ENCODE assay signal across 20 cellular contexts in the genomic region with DNA sequence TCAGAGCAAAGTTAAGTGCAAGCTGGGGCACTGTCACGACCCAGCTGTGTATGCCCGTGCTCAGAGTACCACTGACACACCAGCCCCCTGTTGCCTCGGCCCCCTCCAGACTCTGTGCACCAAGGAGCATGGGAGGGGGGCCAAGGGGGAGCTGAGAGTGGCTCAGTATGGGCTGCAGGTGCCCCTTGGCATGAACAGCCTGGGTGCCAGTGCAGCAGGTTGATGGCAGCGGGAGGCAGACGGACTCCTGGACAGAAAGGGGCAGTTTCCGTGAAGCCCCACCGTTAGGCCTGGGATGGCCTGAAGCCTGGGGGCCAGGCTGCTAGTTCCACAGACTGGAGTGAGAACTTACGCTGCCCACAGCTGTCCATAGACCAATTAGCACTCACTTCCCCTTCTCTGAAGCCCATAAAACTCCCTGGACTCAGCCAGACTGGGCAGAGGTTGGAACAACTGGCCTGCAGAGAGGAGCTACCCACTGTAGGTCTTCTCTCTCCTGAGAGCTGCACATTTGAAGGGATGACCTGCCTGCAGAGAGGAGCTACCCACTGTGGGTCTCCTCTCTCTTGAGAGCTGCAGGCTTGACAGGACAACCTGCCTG.
DNase-seq lines count a peak whose midpoint lies in the region; ATAC-seq, FAIRE-seq and TF ChIP-seq lines count a peak whose summit lies in the region.
"Had no signal": no experiment of that assay in that cellular context is flagged by ENCODE, and none has a peak within 500 bp of the region (broad histone marks: within the 10 kb centered on the region; RNA-seq: fewer than 3 reads in every experiment).

No MANE protein-coding gene starts in this region.

- no peak overlapping the region for H2BK120ac ChIP-seq in neuronal stem cell (ENCODE audit: low read depth, low read length)

- H3K4me3 Mint-ChIP-seq in CD8-positive, alpha-beta T cell, result no peak overlapping the region

- H3K27me3 ChIP-seq in right cardiac atrium (ENCODE audit: control insufficient read depth, insufficient read depth), result no peaks in the 10 kb centered on the region
- no peaks in the 10 kb centered on the region for H3K27me3 ChIP-seq in neuronal stem cell (ENCODE audit: control insufficient read depth in 3 of 3, insufficient read depth in 3 of 3, low read depth in 1 of 3, low read length in 3 of 3)
- no peaks in the 10 kb centered on the region for H3K27me3 ChIP-seq in upper lobe of right lung
- no peaks in the 10 kb centered on the region for H3K27me3 ChIP-seq in CD8-positive, alpha-beta T cell (ENCODE audit: insufficient read depth, low read length)

- H4K91ac ChIP-seq in neuronal stem cell (ENCODE audit: low read depth, low read length, poor library complexity), result no peak overlapping the region

- H3K23ac ChIP-seq in neuronal stem cell (ENCODE audit: low read depth, low read length, poor library complexity), result peak overlapping the region; percentile 65

- no peak overlapping the region for H2BK12ac ChIP-seq in neuronal stem cell (ENCODE audit: low read length)

- H2AFZ ChIP-seq in neuronal stem cell (ENCODE audit: low read length), result no peak overlapping the region

- H3K4me3 ChIP-seq in right cardiac atrium (ENCODE audit: low read length) (no peak overlapping the region), kidney (ENCODE audit: low read length in 2 of 2) (no peak overlapping the region), neuronal stem cell (ENCODE audit: low read length in 2 of 2) (no peak overlapping the region), upper lobe of right lung (no peak overlapping the region)
- no peak overlapping the region for H3K4me3 ChIP-seq in CD8-positive, alpha-beta T cell (ENCODE audit: low read depth, low read length)

- no peak overlapping the region for H2BK15ac ChIP-seq in neuronal stem cell (ENCODE audit: low read length)

- no peak for FAIRE-seq in kidney (lab: Jason Lieb, UNC)
- FAIRE-seq: G401.6, GM19239 had no signal

- no peak overlapping the region for H2BK5ac ChIP-seq in neuronal stem cell (ENCODE audit: low read length)

- no peak overlapping the region for H3K9ac ChIP-seq in kidney (ENCODE audit: low read length in 2 of 2)
- peak overlapping the region; percentile 60 for H3K9ac ChIP-seq in neuronal stem cell (ENCODE audit: low read depth, low read length, poor library complexity)
- H3K9ac ChIP-seq: KMS-11 had no signal

- POLR2A ChIA-PET in CD8-positive, alpha-beta T cell (lab: Charles Lee), result no interaction called here

- WGBS in right cardiac atrium, result 94% methylated on average over 8 of the region's 8 CpGs
- no CpG with 5 or more reads among the region's 8 CpGs for WGBS in neuronal stem cell (ENCODE audit: extremely low coverage in 2 of 2, insufficient read length in 2 of 2, insufficient replicate concordance in 1 of 2), 2 donors

- H3K4me1 ChIP-seq in right cardiac atrium (ENCODE audit: control insufficient read depth, insufficient read depth, low read length), result peaks cover 6% of the 10 kb centered on the region
- H3K4me1 ChIP-seq in kidney (ENCODE audit: control insufficient read depth in 1 of 2, insufficient read depth in 1 of 2, low read depth in 1 of 2, low read length in 2 of 2), result peaks cover 0 to 6% of the 10 kb centered on the region in 2 donors
- H3K4me1 ChIP-seq in neuronal stem cell (ENCODE audit: control insufficient read depth in 2 of 2, insufficient read depth in 1 of 2, low read depth in 1 of 2, low read length in 2 of 2), result peaks cover 0 to 1% of the 10 kb centered on the region in 2 donors
- H3K4me1 ChIP-seq in upper lobe of right lung, result peaks cover 8% of the 10 kb centered on the region
- no peaks in the 10 kb centered on the region for H3K4me1 ChIP-seq in CD8-positive, alpha-beta T cell (ENCODE audit: insufficient read depth, low read length)

- H3K27ac Mint-ChIP-seq in CD8-positive, alpha-beta T cell, result no peak overlapping the region

- no peaks in the 10 kb centered on the region for H3K4me1 Mint-ChIP-seq in CD8-positive, alpha-beta T cell (ENCODE audit: low read depth)

- CTCF ChIA-PET in CD8-positive, alpha-beta T cell (lab: Charles Lee), result no interaction called here

- H3K4ac ChIP-seq in neuronal stem cell (ENCODE audit: low read length), result no peak overlapping the region

- no peaks in the 10 kb centered on the region for H3K27me3 Mint-ChIP-seq in CD8-positive, alpha-beta T cell (ENCODE audit: low read depth)

- ATAC-seq in right cardiac atrium (no peak), left cardiac atrium (no peak), upper lobe of right lung (peak; percentile 36)
- no peak for ATAC-seq in CD8-positive, alpha-beta T cell
- ATAC-seq: PC-3 had no signal

- H3K27ac ChIP-seq in right cardiac atrium (ENCODE audit: low read length) (no peak overlapping the region), kidney (ENCODE audit: low read depth in 2 of 2, low read length in 2 of 2) (no peak overlapping the region), neuronal stem cell (replicated peaks; ENCODE audit: low read length) (no peak overlapping the region), upper lobe of right lung (no peak overlapping the region)
- no peak overlapping the region for H3K27ac ChIP-seq in CD8-positive, alpha-beta T cell (ENCODE audit: low read depth, low read length)
- H3K27ac ChIP-seq: 22Rv1, HL-60, KMS-11, RWPE1 had no signal

- no peaks in the 10 kb centered on the region for H3K9me3 Mint-ChIP-seq in CD8-positive, alpha-beta T cell

- no peak overlapping the region for H3K14ac ChIP-seq in neuronal stem cell (ENCODE audit: low read length)

- H3K36me3 ChIP-seq in kidney (ENCODE audit: control insufficient read depth in 1 of 2, insufficient read depth in 2 of 2, low read length in 2 of 2) (no peaks in the 10 kb centered on the region), neuronal stem cell (replicated peaks in 1 of 2; ENCODE audit: control insufficient read depth in 2 of 2, insufficient read depth in 2 of 2, low read length in 2 of 2) (no peaks in the 10 kb centered on the region), upper lobe of right lung (no peaks in the 10 kb centered on the region)
- no peaks in the 10 kb centered on the region for H3K36me3 ChIP-seq in CD8-positive, alpha-beta T cell (ENCODE audit: insufficient read depth, low read length)

- H2AK5ac ChIP-seq in neuronal stem cell (ENCODE audit: low read depth, low read length), result no peak overlapping the region

- H4K8ac ChIP-seq in neuronal stem cell (ENCODE audit: low read depth, low read length), result no peak overlapping the region

- H3K18ac ChIP-seq in neuronal stem cell (ENCODE audit: low read length), result peak overlapping the region; percentile 83

- TF ChIP-seq CTCF in kidney (IDR thresholded peaks at IDR 0.05; ENCODE audit: borderline replicate concordance, extremely low read depth, insufficient read depth), result no peak
- TF ChIP-seq CTCF in upper lobe of right lung (IDR thresholded peaks at IDR 0.05), result no peak
- TF ChIP-seq CTCF in CD8-positive, alpha-beta T cell (IDR thresholded peaks at IDR 0.05), result no peak

- DNase-seq in right cardiac atrium, result peak in 2 of 3 donors; percentile 39 to 52
- no peak for DNase-seq in left cardiac atrium
- peak; percentile 63 for DNase-seq in kidney
- no peak for DNase-seq in neuronal stem cell (ENCODE audit: low spot score)
- no peak for DNase-seq in upper lobe of right lung
- DNase-seq in activated CD8-positive, alpha-beta memory T cell treated with anti-CD3 and anti-CD28 coated beads for 24 hours, result no peak
- DNase-seq in CD8-positive, alpha-beta T cell, result no peak
- DNase-seq in OCI-M2 (lab: John Stamatoyannopoulos, UW; ENCODE audit: unreplicated experiment), result no peak
- DNase-seq: COR-L47, NCI-H1417 treated with DMSO at 0.1 percent for 48 hours, NCI-H1930, NCI-H226, NCI-H524 treated with DMSO at 0.1 percent for 48 hours, PC-3 had no signal

- no peaks in the 10 kb centered on the region for H3K36me3 Mint-ChIP-seq in CD8-positive, alpha-beta T cell

- H3K9me3 ChIP-seq in right cardiac atrium (ENCODE audit: control insufficient read depth, low read length) (no peaks in the 10 kb centered on the region), kidney (ENCODE audit: control insufficient read depth in 1 of 2, low read length in 2 of 2) (no peaks in the 10 kb centered on the region), neuronal stem cell (replicated peaks in 1 of 2; ENCODE audit: control insufficient read depth in 2 of 2, insufficient read depth in 1 of 2, low read depth in 1 of 2, low read length in 2 of 2) (no peaks in the 10 kb centered on the region), upper lobe of right lung (no peaks in the 10 kb centered on the region)
- no peaks in the 10 kb centered on the region for H3K9me3 ChIP-seq in CD8-positive, alpha-beta T cell (ENCODE audit: low read length)

- intact Hi-C loops in right cardiac atrium (cut with DNase I), result no loop called here
- intact Hi-C loops in left cardiac atrium (cut with DNase I), result no loop called here
- intact Hi-C loops in kidney (cut with DNase I), result no loop called here
- intact Hi-C loops in upper lobe of right lung (cut with DNase I), result no loop called here
- intact Hi-C loops in CD8-positive, alpha-beta T cell (cut with DNase I, micrococcal nuclease), result no loop called here

- H3K4me2 ChIP-seq in neuronal stem cell (ENCODE audit: insufficient read depth, low read length, poor library complexity, severe bottlenecking), result no peak overlapping the region
- H3K4me2 ChIP-seq: KMS-11 had no signal

- H3K79me1 ChIP-seq in neuronal stem cell (ENCODE audit: low read depth, low read length), result no peaks in the 10 kb centered on the region

Comparison
In these comparisons a context has a peak if more than half of its experiments do, and no peak if none do; other contexts are left out.
1. DNase-seq: peak in right cardiac atrium (2 of 3) and kidney (single experiment); none in left cardiac atrium (single experiment), neuronal stem cell (single experiment), upper lobe of right lung (single experiment), activated CD8-positive, alpha-beta memory T cell treated with anti-CD3 and anti-CD28 coated beads for 24 hours (single experiment), CD8-positive, alpha-beta T cell (0 of 7) and OCI-M2 (single experiment).